In the genomic region with DNA sequence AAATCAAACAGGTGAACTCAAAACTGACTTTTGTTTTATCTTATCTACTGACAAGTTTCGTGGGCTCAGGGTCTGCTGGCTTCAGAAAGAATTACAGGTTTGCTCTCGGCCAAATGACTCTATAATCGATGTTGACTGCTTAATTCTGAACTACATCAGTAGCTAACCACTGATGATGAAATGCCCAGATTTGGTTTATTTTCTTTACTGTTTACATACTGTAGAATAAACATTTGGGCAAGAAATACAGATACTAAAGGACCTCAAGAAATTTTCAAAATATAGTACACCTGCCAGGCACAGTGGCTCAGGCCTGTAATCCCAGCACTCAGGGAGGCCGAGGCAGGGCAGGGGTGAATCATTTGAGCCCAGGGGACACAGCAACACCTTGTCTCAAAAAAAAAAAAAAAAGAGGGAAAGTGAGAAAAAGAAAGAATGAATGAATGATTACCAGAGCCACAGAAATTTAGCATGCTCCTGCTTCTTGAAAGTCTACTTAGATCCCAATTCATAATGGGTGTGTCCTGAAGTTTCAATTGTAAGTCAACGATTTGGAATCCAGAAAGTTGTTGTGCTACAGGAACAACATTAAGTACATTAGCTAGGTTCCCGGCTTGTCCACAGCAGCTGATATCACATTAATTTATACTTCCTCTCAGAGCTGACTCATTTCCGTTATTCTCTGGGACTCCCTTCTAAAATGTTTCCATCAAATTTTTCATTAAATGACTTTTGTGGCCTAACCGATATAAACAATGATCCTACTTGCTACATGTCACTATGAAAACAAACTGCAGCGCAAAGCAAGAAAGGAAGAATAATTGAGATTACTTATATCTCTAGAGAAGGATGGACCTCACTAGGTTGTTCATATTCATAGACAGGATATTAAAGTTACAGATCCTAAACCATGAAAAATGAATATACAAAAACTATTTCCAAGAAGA, we compare ENCODE assay signal across 9 cellular contexts.
A peak's percentile ranks its signal among the peaks of the same experiment; 100 is the strongest.
DNase-seq lines count a peak whose midpoint lies in the region; ATAC-seq and TF ChIP-seq lines count a peak whose summit lies in the region.
"Had no signal": no experiment of that assay in that cellular context is flagged by ENCODE, and none has a peak within 500 bp of the region (broad histone marks: within the 10 kb centered on the region; RNA-seq: fewer than 3 reads in every experiment).

No MANE protein-coding gene starts in this region.

- no peaks in the 10 kb centered on the region for H3K36me3 ChIP-seq in PC-9 (ENCODE audit: low read depth)

- H3K27ac Mint-ChIP-seq in stimulated activated naive B cell treated with anti-CD40 and anti-IgM and Interleukin-4, amounts not matched to agents 10 μg/mL and 1 μg/mL and 100 μg/mL, for 72 hours = peak overlapping the region; percentile 89

- peak overlapping the region; percentile 59 for H3K4me2 ChIP-seq in PC-9

- no TSS peak for BruUV-seq in PC-9 (replicated peaks; lab: Mats Ljungman, UMichigan)

- peaks cover 41% of the 10 kb centered on the region for H4K20me1 ChIP-seq in PC-9 (ENCODE audit: insufficient read depth)

- no peak overlapping the region for H2AFZ ChIP-seq in PC-9

- no peaks in the 10 kb centered on the region for H3K9me3 Mint-ChIP-seq in stimulated activated naive B cell treated with anti-CD40 and anti-IgM and Interleukin-4, amounts not matched to agents 10 μg/mL and 1 μg/mL and 100 μg/mL, for 72 hours

- no peak overlapping the region for H3K4me3 ChIP-seq in PC-9
- peak overlapping the region; percentile 5 for H3K4me3 ChIP-seq in fibroblast of mammary gland (ENCODE audit: control insufficient read depth, low read depth, low read length)

- DNase-seq in SIG-M5 treated with dmso at 0.1 percent for 504 hours (lab: John Stamatoyannopoulos, UW; ENCODE audit: unreplicated experiment) (peak; percentile 29), SIG-M5 (lab: John Stamatoyannopoulos, UW) (no peak), PC-9 (peak in 1 of 2 experiments; percentile 83), fibroblast of mammary gland (ENCODE audit: low read depth) (peak; percentile 88), ureter (ENCODE audit: low spot score) (no peak)
- DNase-seq in stimulated activated naive B cell treated with anti-CD40 and anti-IgM and Interleukin-4, amounts not matched to agents 10 μg/mL and 1 μg/mL and 100 μg/mL, for 72 hours = no peak
- no peak for DNase-seq in activated effector memory CD4-positive, alpha-beta T cell treated with anti-CD3 and anti-CD28 coated beads, Interleukin-2, amount 50 U/mL, for 16 hours
- DNase-seq: right cardiac atrium had no signal

- no peak for TF ChIP-seq CTCF in PC-9 (conservative IDR thresholded peaks at IDR 0.05)
- no peak for TF ChIP-seq CTCF in fibroblast of mammary gland (conservative IDR thresholded peaks at IDR 0.05; ENCODE audit: control insufficient read depth, insufficient read depth, low read depth, low read length)

- POLR2A ChIA-PET in PC-9 (lab: Charles Lee; ENCODE audit: unreplicated experiment) = interaction anchor here (0.5 kb wide), 1 partner anchor 156 kb away, joined by 4 read pairs; no protein-coding TSS in a partner anchor

- ATAC-seq in stimulated activated naive B cell treated with anti-CD40 and anti-IgM and Interleukin-4, amounts not matched to agents 10 μg/mL and 1 μg/mL and 100 μg/mL, for 72 hours (replicated peaks) = peak; percentile 89 to 92
- no peak for ATAC-seq in GM19455 (IDR thresholded peaks at IDR 0.05; ENCODE audit: unreplicated experiment)

- peak overlapping the region; percentile 52 to 64 for H3K4me3 Mint-ChIP-seq in stimulated activated naive B cell treated with anti-CD40 and anti-IgM and Interleukin-4, amounts not matched to agents 10 μg/mL and 1 μg/mL and 100 μg/mL, for 72 hours

- H3K27ac ChIP-seq in PC-9 = peak overlapping the region; percentile 81

- no peaks in the 10 kb centered on the region for H3K27me3 Mint-ChIP-seq in stimulated activated naive B cell treated with anti-CD40 and anti-IgM and Interleukin-4, amounts not matched to agents 10 μg/mL and 1 μg/mL and 100 μg/mL, for 72 hours

- peaks cover 26% of the 10 kb centered on the region for H3F3A ChIP-seq in PC-9 (ENCODE audit: insufficient read depth, low read depth)

- peaks cover 0 to 2% of the 10 kb centered on the region in 2 donors for H3K36me3 Mint-ChIP-seq in stimulated activated naive B cell treated with anti-CD40 and anti-IgM and Interleukin-4, amounts not matched to agents 10 μg/mL and 1 μg/mL and 100 μg/mL, for 72 hours

- H3K9me2 ChIP-seq in PC-9 (ENCODE audit: insufficient read depth) = no peaks in the 10 kb centered on the region

- intact Hi-C loops in PC-9 (cut with micrococcal nuclease; ENCODE audit: unreplicated experiment) = loop anchor here (2.0 to 10.0 kb wide), 3 partner anchors 132 to 554 kb away; no protein-coding TSS in a partner anchor

- CTCF ChIA-PET in PC-9 (lab: Charles Lee) = interaction anchor here (0.5 kb wide), 1 partner anchor 133 kb away, joined by 4 read pairs; no protein-coding TSS in a partner anchor

- H3K9me3 ChIP-seq in PC-9 (ENCODE audit: insufficient read depth, low read depth) = no peaks in the 10 kb centered on the region; the same call in 1 of the 2 replicates

- peaks cover 23% of the 10 kb centered on the region for H3K4me1 ChIP-seq in PC-9 (replicated peaks; ENCODE audit: insufficient read depth)

- no peaks in the 10 kb centered on the region for H3K27me3 ChIP-seq in PC-9 (ENCODE audit: insufficient read depth, low read depth)

- peaks cover 35 to 52% of the 10 kb centered on the region in 2 donors for H3K4me1 Mint-ChIP-seq in stimulated activated naive B cell treated with anti-CD40 and anti-IgM and Interleukin-4, amounts not matched to agents 10 μg/mL and 1 μg/mL and 100 μg/mL, for 72 hours

- peaks cover 92% of the 10 kb centered on the region for H3K79me2 ChIP-seq in PC-9 (ENCODE audit: low read depth)

Comparison
In these comparisons a context has a peak if more than half of its experiments do, and no peak if none do; other contexts are left out.
1. DNase-seq: peak in SIG-M5 treated with dmso at 0.1 percent for 504 hours (single experiment) and fibroblast of mammary gland (single experiment); none in SIG-M5 (single experiment), stimulated activated naive B cell treated with anti-CD40 and anti-IgM and Interleukin-4, amounts not matched to agents 10 μg/mL and 1 μg/mL and 100 μg/mL, for 72 hours (single experiment), activated effector memory CD4-positive, alpha-beta T cell treated with anti-CD3 and anti-CD28 coated beads, Interleukin-2, amount 50 U/mL, for 16 hours (single experiment) and ureter (single experiment).